ENCODE assay signal across 11 cellular contexts in genomic region chr17:44223574-44224046, GRCh38. TPM values are rescaled to one million over a fixed set of nuclear protein-coding genes. Genes with fewer than 3 reads are reported as not detected.
A peak's percentile ranks its signal among the peaks of the same experiment; 100 is the strongest.
DNase-seq lines count a peak whose midpoint lies in the region; ATAC-seq, FAIRE-seq and TF ChIP-seq lines count a peak whose summit lies in the region.
"Had no signal": no experiment of that assay in that cellular context is flagged by ENCODE, and none has a peak within 500 bp of the region (broad histone marks: within the 10 kb centered on the region; RNA-seq: fewer than 3 reads in every experiment).

No MANE protein-coding gene starts in this region.

- peak overlapping the region; percentile 33 for H3K4me3 Mint-ChIP-seq in activated T-helper 2 cell treated with anti-CD3 and anti-CD28 coated beads, Interferon-gamma antibody, Interleukin-2, Interleukin-4, amounts not matched to agents 10 μg/mL and 5 μg/mL and 100 μg/mL, durations not matched to agents 14 hours and 24 hours and 36 hours (ENCODE audit: low read depth)

- no peaks in the 10 kb centered on the region for H3K27me3 ChIP-seq in stomach

- ATAC-seq in GM21515 (IDR thresholded peaks at IDR 0.05; ENCODE audit: unreplicated experiment) (no peak), HG02763 (IDR thresholded peaks at IDR 0.05; ENCODE audit: unreplicated experiment) (no peak), GM18870 (IDR thresholded peaks at IDR 0.05; ENCODE audit: unreplicated experiment) (no peak)
- ATAC-seq: stimulated activated naive CD8-positive, alpha-beta T cell treated with anti-CD3 and anti-CD28 coated beads, Interleukin-15, Interleukin-2, amounts not matched to agents 100 U/mL and 50 U/mL, for 24 hours had no signal

- no peak overlapping the region for H3K4me3 ChIP-seq in stomach

- TF ChIP-seq POLR2A in H54 (IDR thresholded peaks at IDR 0.05; ENCODE audit: low read depth, low read length) (peak; percentile 5; the same call in 1 of the 2 replicates), stomach (IDR thresholded peaks at IDR 0.05) (no peak)

- no peaks in the 10 kb centered on the region for H3K9me3 Mint-ChIP-seq in activated T-helper 2 cell treated with anti-CD3 and anti-CD28 coated beads, Interferon-gamma antibody, Interleukin-2, Interleukin-4, amounts not matched to agents 10 μg/mL and 5 μg/mL and 100 μg/mL, durations not matched to agents 14 hours and 24 hours and 36 hours
- H3K9me3 Mint-ChIP-seq: H9 had no signal

- H3K9me3 ChIP-seq in stomach = no peaks in the 10 kb centered on the region

- intact Hi-C loops in activated T-helper 2 cell treated with anti-CD3 and anti-CD28 coated beads, Interferon-gamma antibody, Interleukin-2, Interleukin-4, amounts not matched to agents 10 μg/mL and 5 μg/mL and 100 μg/mL, durations not matched to agents 14 hours and 24 hours and 36 hours (cut with micrococcal nuclease) = no loop called here
- intact Hi-C loops in stomach (cut with DNase I; ENCODE audit: low total_unique reads) = no loop called here

- no peak for TF ChIP-seq CTCF in stomach (IDR thresholded peaks at IDR 0.05)

- no peaks in the 10 kb centered on the region for H3K36me3 ChIP-seq in stomach

- peak overlapping the region; percentile 7 to 100 (median 96) for H3K27ac ChIP-seq in stomach
- H3K27ac ChIP-seq: PC-9 had no signal

- H3K27ac Mint-ChIP-seq in activated T-helper 2 cell treated with anti-CD3 and anti-CD28 coated beads, Interferon-gamma antibody, Interleukin-2, Interleukin-4, amounts not matched to agents 10 μg/mL and 5 μg/mL and 100 μg/mL, durations not matched to agents 14 hours and 24 hours and 36 hours = no peak overlapping the region
- H3K27ac Mint-ChIP-seq: H9 had no signal

- DNase-seq in H54 (ENCODE audit: insufficient read length, low spot score) (peak; percentile 80), foreskin melanocyte (peak; percentile 71), stomach (no peak)
- DNase-seq in activated T-helper 2 cell treated with anti-CD3 and anti-CD28 coated beads, Interferon-gamma antibody, Interleukin-2, Interleukin-4, amounts not matched to agents 10 μg/mL and 5 μg/mL and 100 μg/mL, durations not matched to agents 14 hours and 24 hours and 36 hours (ENCODE audit: low spot score) = no peak
- DNase-seq: activated CD8-positive, alpha-beta memory T cell treated with anti-CD3 and anti-CD28 coated beads, Interleukin-2, amount 50 U/mL, for 4 hours; H9; PC-9; stimulated activated naive CD8-positive, alpha-beta T cell treated with anti-CD3 and anti-CD28 coated beads, Interleukin-15, Interleukin-2, amounts not matched to agents 100 U/mL and 50 U/mL, for 24 hours had no signal

- H3K4me1 ChIP-seq in stomach = peaks cover 19 to 34% (median 23%) of the 10 kb centered on the region in 4 donors

- H3K4me1 Mint-ChIP-seq in activated T-helper 2 cell treated with anti-CD3 and anti-CD28 coated beads, Interferon-gamma antibody, Interleukin-2, Interleukin-4, amounts not matched to agents 10 μg/mL and 5 μg/mL and 100 μg/mL, durations not matched to agents 14 hours and 24 hours and 36 hours (ENCODE audit: low read depth) = peaks cover 11% of the 10 kb centered on the region

- FAIRE-seq in H54 (lab: Jason Lieb, UNC) = peak; percentile 87

- H3K27me3 Mint-ChIP-seq in activated T-helper 2 cell treated with anti-CD3 and anti-CD28 coated beads, Interferon-gamma antibody, Interleukin-2, Interleukin-4, amounts not matched to agents 10 μg/mL and 5 μg/mL and 100 μg/mL, durations not matched to agents 14 hours and 24 hours and 36 hours (ENCODE audit: low read depth) = no peaks in the 10 kb centered on the region

- no peak for TF ChIP-seq EP300 in stomach (IDR thresholded peaks at IDR 0.05)

- peaks cover 4% of the 10 kb centered on the region for H3K36me3 Mint-ChIP-seq in activated T-helper 2 cell treated with anti-CD3 and anti-CD28 coated beads, Interferon-gamma antibody, Interleukin-2, Interleukin-4, amounts not matched to agents 10 μg/mL and 5 μg/mL and 100 μg/mL, durations not matched to agents 14 hours and 24 hours and 36 hours (ENCODE audit: low read depth)

- 26 to 32% (median 30%) methylated on average over 7 of the region's 7 CpGs for WGBS in stomach, 5 donors

RNA-seq across cellular contexts. Expression of gene UBTF, which starts 4.1 kb away (rescaled TPM):
- 177 and 181 TPM in 2 replicates for total RNA-seq in activated T-helper 2 cell treated with anti-CD3 and anti-CD28 coated beads, Interferon-gamma antibody, Interleukin-2, Interleukin-4, amounts not matched to agents 10 μg/mL and 5 μg/mL and 100 μg/mL, durations not matched to agents 14 hours and 24 hours and 36 hours
- total RNA-seq in stomach = 100 to 1,000 TPM in 2 of 5 donors, 10 to 100 TPM in 3; 35.8 to 198 (median 59.4) TPM
- 10 to 100 TPM; 25.5 to 28.8 (median 27.4) TPM for polyA plus RNA-seq in stomach

RNA-seq across cellular contexts. Expression of gene ATXN7L3, which starts 23.9 kb away (rescaled TPM):
- total RNA-seq in activated T-helper 2 cell treated with anti-CD3 and anti-CD28 coated beads, Interferon-gamma antibody, Interleukin-2, Interleukin-4, amounts not matched to agents 10 μg/mL and 5 μg/mL and 100 μg/mL, durations not matched to agents 14 hours and 24 hours and 36 hours = 107 and 113 TPM in 2 replicates
- 10 to 100 TPM; 11.1 to 57.4 (median 43.7) TPM for total RNA-seq in stomach
- polyA plus RNA-seq in stomach = 10 to 100 TPM; 21.0 to 29.9 (median 29.2) TPM

RNA-seq across cellular contexts. Expression of gene TMUB2, which starts 36.8 kb away (rescaled TPM):
- total RNA-seq in activated T-helper 2 cell treated with anti-CD3 and anti-CD28 coated beads, Interferon-gamma antibody, Interleukin-2, Interleukin-4, amounts not matched to agents 10 μg/mL and 5 μg/mL and 100 μg/mL, durations not matched to agents 14 hours and 24 hours and 36 hours = 20.4 and 20.9 TPM in 2 replicates
- 10 to 100 TPM; 10.7 to 62.4 (median 16.2) TPM for total RNA-seq in stomach
- 10 to 100 TPM; 16.2 to 37.8 (median 16.5) TPM for polyA plus RNA-seq in stomach

RNA-seq across cellular contexts. Expression of gene SLC4A1, which starts 44.3 kb away (rescaled TPM):
- not detected in 2 replicates for total RNA-seq in activated T-helper 2 cell treated with anti-CD3 and anti-CD28 coated beads, Interferon-gamma antibody, Interleukin-2, Interleukin-4, amounts not matched to agents 10 μg/mL and 5 μg/mL and 100 μg/mL, durations not matched to agents 14 hours and 24 hours and 36 hours
- 1 to 10 TPM in 1 of 5 donors, not detected in 4; 8.3 TPM for total RNA-seq in stomach
- polyA plus RNA-seq in stomach = not detected
- total RNA-seq: H9, PC-9 had no signal

RNA-seq across cellular contexts. Expression of gene ASB16, which starts 53.1 kb away (rescaled TPM):
- 0.21 and 0.59 TPM in 2 replicates for total RNA-seq in activated T-helper 2 cell treated with anti-CD3 and anti-CD28 coated beads, Interferon-gamma antibody, Interleukin-2, Interleukin-4, amounts not matched to agents 10 μg/mL and 5 μg/mL and 100 μg/mL, durations not matched to agents 14 hours and 24 hours and 36 hours
- under 1 TPM in 1 of 5 donors, not detected in 4; 0.73 TPM for total RNA-seq in stomach
- polyA plus RNA-seq in stomach = under 1 TPM in 2 of 3 donors, not detected in 1; 0.30 to 0.31 TPM
- total RNA-seq: PC-9 had no signal

Comparison
In these comparisons a context has a peak if more than half of its experiments do, and no peak if none do; other contexts are left out.
1. DNase-seq: peak in H54 (single experiment) and foreskin melanocyte (single experiment); none in activated T-helper 2 cell treated with anti-CD3 and anti-CD28 coated beads, Interferon-gamma antibody, Interleukin-2, Interleukin-4, amounts not matched to agents 10 μg/mL and 5 μg/mL and 100 μg/mL, durations not matched to agents 14 hours and 24 hours and 36 hours (single experiment) and stomach (single experiment).